8 cellular contexts compared by ENCODE assay signal in the genomic region with DNA sequence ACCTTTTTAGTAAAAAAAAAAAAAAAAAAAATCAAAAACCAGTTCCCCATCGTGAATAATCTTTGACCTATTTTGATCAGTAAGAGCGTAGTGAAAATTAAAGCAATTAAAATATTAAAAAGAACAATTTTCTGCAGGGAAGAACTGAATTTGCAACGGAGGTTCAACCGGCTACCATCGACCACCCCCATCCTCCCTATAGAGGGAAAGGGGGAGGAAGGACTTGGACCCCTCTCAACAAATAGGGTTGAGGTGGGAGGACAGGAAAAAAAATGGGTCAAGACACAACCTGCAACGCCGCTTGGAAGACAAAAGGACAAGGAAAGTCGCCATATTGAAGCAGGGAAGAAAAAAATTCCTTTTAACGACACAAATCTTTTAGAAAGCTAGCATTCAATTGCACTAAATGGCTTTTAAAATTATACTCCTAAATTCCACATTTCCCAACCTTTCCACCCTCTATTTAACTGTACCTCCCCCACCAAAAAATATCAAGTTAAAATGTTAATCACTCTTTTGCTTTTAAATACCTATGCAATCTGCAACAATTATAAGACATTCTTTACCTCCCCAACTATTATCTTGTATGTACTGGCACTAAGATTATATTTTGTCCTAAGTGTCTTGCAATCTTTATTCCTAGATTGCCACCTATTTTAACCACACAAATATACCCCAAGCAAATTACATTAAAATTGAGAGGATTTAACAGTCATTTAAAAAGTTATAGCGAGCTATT. TPM values are rescaled to one million over a fixed set of nuclear protein-coding genes. Genes with fewer than 3 reads are reported as not detected.
A peak's percentile ranks its signal among the peaks of the same experiment; 100 is the strongest.
DNase-seq lines count a peak whose midpoint lies in the region; ATAC-seq, FAIRE-seq and TF ChIP-seq lines count a peak whose summit lies in the region.

No MANE protein-coding gene starts in this region.

- in situ Hi-C loops in GM12878 (cut with MboI) (loop anchor here (5.0 kb wide), 1 partner anchor 102 kb away; the partner anchor contains the start of gene MDC1), GM13976 (cut with MboI; ENCODE audit: low sequenced_read_pairs, unreplicated experiment) (no loop called here)

- POLR2A ChIA-PET in GM12878 (lab: Charles Lee) = interaction anchor here (0.5 to 3.1 kb wide), 42 partner anchors 8 to 1561 kb away, joined by 3 to 16 read pairs (median 4); partner anchors contain the start of genes ABCF1, GNL1, GTF2H4 and MDC1

- peaks cover 3% of the 10 kb centered on the region for H3K4me1 ChIP-seq in GM12878 (ENCODE audit: control insufficient read depth, insufficient read depth, low read length)
- peaks cover 0 to 57% (median 54%) of the 10 kb centered on the region in 4 donors for H3K4me1 ChIP-seq in sigmoid colon

- CTCF ChIA-PET in GM12878 (lab: Yijun Ruan, JAX) = interaction anchor here (0.7 to 4.2 kb wide), 17 partner anchors 18 to 880 kb away, joined by 3 to 41 read pairs (median 5); partner anchors contain the start of gene ABCF1

- H4K20me1 ChIP-seq in GM12878 (ENCODE audit: control insufficient read depth, insufficient read depth) = 0 out of 2 replicates have a peak, but pooled peaks cover 6% of the 10 kb centered on the region

- peak overlapping the region; percentile 94 for H3K4me2 ChIP-seq in GM12878 (ENCODE audit: control insufficient read depth, insufficient read depth)

- TF ChIP-seq EP300 in GM12878 (IDR thresholded peaks at IDR 0.05; ENCODE audit: borderline replicate concordance in 1 of 2, control insufficient read depth in 1 of 2, low read depth in 2 of 2, low read length in 2 of 2) (no peak; a peak in 1 of 4 replicates), sigmoid colon (IDR thresholded peaks at IDR 0.05) (no peak)

- peak overlapping the region; percentile 75 for H3K4me3 ChIP-seq in GM12878
- peak overlapping the region; percentile 100 for H3K4me3 ChIP-seq in iPS-11a (ENCODE audit: low read depth, low read length)
- peak overlapping the region; percentile 59 to 79 (median 72) for H3K4me3 ChIP-seq in sigmoid colon

- no peak for TF ChIP-seq RAD21 in GM12878 (IDR thresholded peaks at IDR 0.05; ENCODE audit: insufficient read depth, low read depth, low read length)

- TF ChIP-seq CTCF in GM12878 (IDR thresholded peaks at IDR 0.05 in 2 of 3, conservative IDR thresholded peaks at IDR 0.05 in 1 of 3; ENCODE audit: control insufficient read depth in 2 of 3, extremely low read depth in 1 of 3, insufficient read depth in 1 of 3, low read depth in 3 of 3, low read length in 3 of 3) = no peak
- no peak for TF ChIP-seq CTCF in sigmoid colon (IDR thresholded peaks at IDR 0.05)
- TF ChIP-seq CTCF in GM13976 (IDR thresholded peaks at IDR 0.05; ENCODE audit: borderline replicate concordance, control extremely low read depth, extremely low read depth, insufficient read depth, missing control alignments) = no peak

- H3K9ac ChIP-seq in GM12878 (ENCODE audit: control insufficient read depth, insufficient read depth, low read length) = peak overlapping the region; percentile 100

- H3K36me3 ChIP-seq in KOPT-K1 (ENCODE audit: insufficient read depth, low read length) (peaks cover 60% of the 10 kb centered on the region), GM12878 (ENCODE audit: control insufficient read depth in 2 of 2, insufficient read depth in 2 of 2, low read length in 1 of 2) (peaks cover 2 to 30% of the 10 kb centered on the region in 2 experiments), sigmoid colon (peaks cover 15 to 19% (median 16%) of the 10 kb centered on the region in 4 donors)

- RAD21 ChIA-PET in GM12878 (lab: Charles Lee; ENCODE audit: unreplicated experiment) = interaction anchor here (0.7 to 2.4 kb wide), 12 partner anchors 17 to 298 kb away, joined by 3 to 8 read pairs (median 4); partner anchors contain the start of genes DDR1 and VARS2

- SMC1A ChIA-PET in GM12878 (lab: Charles Lee; ENCODE audit: uncharacterized antibody, unreplicated experiment) = interaction anchor here (0.6 to 3.5 kb wide), 22 partner anchors 14 to 298 kb away, joined by 3 to 19 read pairs (median 4); partner anchors contain the start of genes ABCF1, DHX16, PRR3 and VARS2

- no peaks in the 10 kb centered on the region for H3K27me3 ChIP-seq in GM12878 (replicated peaks in 1 of 2; ENCODE audit: control insufficient read depth in 2 of 2, insufficient read depth in 2 of 2, low read length in 1 of 2)
- H3K27me3 ChIP-seq in sigmoid colon = no peaks in the 10 kb centered on the region

- FAIRE-seq in RCC 7860 (lab: Jason Lieb, UNC) (no peak), GM12878 (lab: Jason Lieb, UNC) (no peak)

- H3K9me3 ChIP-seq in KOPT-K1 (ENCODE audit: insufficient read depth, low read length, poor library complexity, severe bottlenecking) = no peaks in the 10 kb centered on the region
- no peaks in the 10 kb centered on the region; the same call in 2 of the 3 replicates for H3K9me3 ChIP-seq in GM12878 (replicated peaks; ENCODE audit: control insufficient read depth, insufficient read depth, low read length)
- no peaks in the 10 kb centered on the region for H3K9me3 ChIP-seq in sigmoid colon

- DNase-seq in DMS53 (lab: John Stamatoyannopoulos, UW) (peak; percentile 78), RCC 7860 (ENCODE audit: low spot score) (peak; percentile 73), GM12878 (ENCODE audit: low read depth, low spot score) (no peak), sigmoid colon (peak; percentile 71), T-helper 9 cell (no peak), GM13976 (ENCODE audit: low spot score) (no peak)

- H3K27ac ChIP-seq in KOPT-K1 (ENCODE audit: low read depth, low read length, poor library complexity, severe bottlenecking) (peak overlapping the region; percentile 95), GM12878 (ENCODE audit: control insufficient read depth, insufficient read depth) (peak overlapping the region; percentile 99), sigmoid colon (peak overlapping the region; percentile 89 to 98 (median 95))

- intact Hi-C loops in GM12878 (cut with micrococcal nuclease; ENCODE audit: unreplicated experiment) (no loop called here), sigmoid colon (cut with DNase I) (loop anchor here (1.0 to 10.0 kb wide), 3 partner anchors 106 to 1209 kb away; partner anchors contain the start of genes FLOT1, HSPA1B and IER3)

- WGBS in GM12878 (ENCODE audit: insufficient coverage, insufficient replicate concordance, low lambda C conversion rate, missing lambda C conversion rate) = 0% methylated on average over 10 of the region's 10 CpGs
- 0% methylated on average over 10 of the region's 10 CpGs for WGBS in sigmoid colon, 2 donors

- BruUV-seq in GM12878 (replicated peaks; lab: Mats Ljungman, UMichigan) = TSS peak; percentile 43

- TF ChIP-seq POLR2A in GM12878 (IDR thresholded peaks at IDR 0.05; ENCODE audit: low read depth, low read length) (peak; percentile 77), sigmoid colon (IDR thresholded peaks at IDR 0.05) (no peak)

- H2AFZ ChIP-seq in GM12878 (ENCODE audit: control insufficient read depth, low read depth, low read length) = no peak overlapping the region

- peak; percentile 10 for ATAC-seq in GM12878

- peaks cover 62% of the 10 kb centered on the region for H3K79me2 ChIP-seq in GM12878 (ENCODE audit: control insufficient read depth, insufficient read depth, low read length)

RNA-seq across cellular contexts. Expression of gene PPP1R10, which starts 1.7 kb away (rescaled TPM):
- 156 and 174 TPM in 2 replicates for total RNA-seq in GM12878 (2013; cell fraction: nucleolus; rRNA removed)
- total RNA-seq in GM12878 (2014; rRNA removed) (81.1 and 83.8 TPM in 2 replicates), GM12878 (2014; rRNA removed; fragmentation: Illumina TruSeq; extraction: Trizol) (42.7 and 42.9 TPM in 2 replicates), GM12878 (2021) (75.1 and 78.7 TPM in 2 replicates), sigmoid colon (10 to 100 TPM; 18.5 to 30.2 (median 28.3) TPM)
- polyA plus RNA-seq in GM12878 (2011; ENCODE audit: low read depth) = 23.2 TPM
- polyA plus RNA-seq in GM12878 (2011; rRNA removed) (22.9 and 37.6 TPM in 2 replicates), GM12878 (2014; fragmentation: Illumina TruSeq; extraction: Trizol) (68.0 and 76.2 TPM in 2 replicates), GM12878 (2014; fragmentation: Nextera tagmentation; extraction: Ambion mirVana) (10 to 100 TPM; 11.3 to 22.6 TPM), GM12878 (2014; rRNA removed) (36.7 and 37.9 TPM in 2 replicates), GM12878 (2016; fragmentation: Nextera tagmentation; extraction: Ambion mirVana) (10 to 100 TPM; 39.6 to 46.1 TPM), sigmoid colon (10 to 100 TPM; 13.8 to 30.6 (median 18.7) TPM)
- polyA plus RNA-seq in GM12878 (2011; cell fraction: cytosol; rRNA removed) = 18.5 TPM in 2 replicates
- 68.7 and 69.0 TPM in 2 replicates for polyA plus RNA-seq in GM12878 (2011; cell fraction: nucleus; rRNA removed)
- 16.0 and 28.3 TPM in 2 replicates for polyA plus RNA-seq in GM12878 (2012)
- polyA minus RNA-seq in GM12878 (2011; rRNA and poly(A)+ RNA removed) = 131 and 159 TPM in 2 replicates
- polyA minus RNA-seq in GM12878 (2011; cell fraction: cytosol; rRNA and poly(A)+ RNA removed) = 16.3 and 23.9 TPM in 2 replicates
- polyA minus RNA-seq in GM12878 (2011; cell fraction: nucleus; rRNA and poly(A)+ RNA removed) = 188 and 320 TPM in 2 replicates

RNA-seq across cellular contexts. Expression of gene MRPS18B, which starts 2.3 kb away (rescaled TPM):
- 29.8 and 30.1 TPM in 2 replicates for total RNA-seq in GM12878 (2013; cell fraction: nucleolus; rRNA removed)
- total RNA-seq in GM12878 (2014; rRNA removed) (108 and 113 TPM in 2 replicates), GM12878 (2014; rRNA removed; fragmentation: Illumina TruSeq; extraction: Trizol) (112 and 121 TPM in 2 replicates), GM12878 (2021) (80.9 and 87.7 TPM in 2 replicates), sigmoid colon (10 to 100 TPM; 36.3 to 58.9 (median 48.4) TPM)
- polyA plus RNA-seq in GM12878 (2011; ENCODE audit: low read depth) = 75.6 TPM
- polyA plus RNA-seq in GM12878 (2011; rRNA removed) (104 and 133 TPM in 2 replicates), GM12878 (2014; fragmentation: Illumina TruSeq; extraction: Trizol) (208 and 218 TPM in 2 replicates), GM12878 (2014; fragmentation: Nextera tagmentation; extraction: Ambion mirVana) (100 to 1,000 TPM; 219 to 259 TPM), GM12878 (2014; rRNA removed) (118 and 166 TPM in 2 replicates), GM12878 (2016; fragmentation: Nextera tagmentation; extraction: Ambion mirVana) (100 to 1,000 TPM; 132 to 147 TPM), sigmoid colon (10 to 100 TPM; 74.5 to 81.2 (median 78.6) TPM)
- 163 and 222 TPM in 2 replicates for polyA plus RNA-seq in GM12878 (2011; cell fraction: cytosol; rRNA removed)
- polyA plus RNA-seq in GM12878 (2011; cell fraction: nucleus; rRNA removed) = 53.8 and 56.7 TPM in 2 replicates
- polyA plus RNA-seq in GM12878 (2012) = 87.0 and 101 TPM in 2 replicates
- polyA minus RNA-seq in GM12878 (2011; rRNA and poly(A)+ RNA removed) = 97.8 and 178 TPM in 2 replicates
- polyA minus RNA-seq in GM12878 (2011; cell fraction: cytosol; rRNA and poly(A)+ RNA removed) = 44.4 and 60.7 TPM in 2 replicates
- 21.8 and 28.8 TPM in 2 replicates for polyA minus RNA-seq in GM12878 (2011; cell fraction: nucleus; rRNA and poly(A)+ RNA removed)

RNA-seq across cellular contexts. Expression of gene ATAT1, which starts 11.3 kb away (rescaled TPM):
- total RNA-seq in GM12878 (2013; cell fraction: nucleolus; rRNA removed) = 20.0 and 21.2 TPM in 2 replicates
- 4.5 and 4.7 TPM in 2 replicates for total RNA-seq in GM12878 (2014; rRNA removed)
- 2.5 and 2.9 TPM in 2 replicates for total RNA-seq in GM12878 (2014; rRNA removed; fragmentation: Illumina TruSeq; extraction: Trizol)
- 7.1 and 9.0 TPM in 2 replicates for total RNA-seq in GM12878 (2021)
- polyA plus RNA-seq in GM12878 (2011; ENCODE audit: low read depth) = 11.5 TPM
- polyA plus RNA-seq in GM12878 (2011; rRNA removed) = 3.6 and 4.8 TPM in 2 replicates
- 5.0 and 5.4 TPM in 2 replicates for polyA plus RNA-seq in GM12878 (2011; cell fraction: cytosol; rRNA removed)
- polyA plus RNA-seq in GM12878 (2011; cell fraction: nucleus; rRNA removed) = 25.6 and 26.0 TPM in 2 replicates
- 11.5 and 11.8 TPM in 2 replicates for polyA plus RNA-seq in GM12878 (2012)
- polyA plus RNA-seq in GM12878 (2014; fragmentation: Illumina TruSeq; extraction: Trizol) = 6.8 and 10.2 TPM in 2 replicates
- polyA plus RNA-seq in GM12878 (2014; fragmentation: Nextera tagmentation; extraction: Ambion mirVana) = 1 to 10 TPM; 1.1 to 1.7 TPM
- 12.7 and 13.1 TPM in 2 replicates for polyA plus RNA-seq in GM12878 (2014; rRNA removed)
- polyA plus RNA-seq in GM12878 (2016; fragmentation: Nextera tagmentation; extraction: Ambion mirVana) = 10 to 100 TPM; 12.2 to 14.2 TPM
- 1.6 and 2.3 TPM in 2 replicates for polyA minus RNA-seq in GM12878 (2011; rRNA and poly(A)+ RNA removed)
- 1.7 and 2.1 TPM in 2 replicates for polyA minus RNA-seq in GM12878 (2011; cell fraction: cytosol; rRNA and poly(A)+ RNA removed)
- 4.2 and 6.1 TPM in 2 replicates for polyA minus RNA-seq in GM12878 (2011; cell fraction: nucleus; rRNA and poly(A)+ RNA removed)
- 1 to 10 TPM; 2.6 to 7.2 (median 4.8) TPM for total RNA-seq in sigmoid colon
- polyA plus RNA-seq in sigmoid colon = 1 to 10 TPM; 3.0 to 8.5 (median 4.2) TPM

RNA-seq across cellular contexts. Expression of gene C6orf136, which starts 31.5 kb away (rescaled TPM):
- total RNA-seq in GM12878 (2013; cell fraction: nucleolus; rRNA removed) = 9.6 and 12.2 TPM in 2 replicates
- 11.4 and 13.5 TPM in 2 replicates for total RNA-seq in GM12878 (2014; rRNA removed)
- 5.2 and 7.0 TPM in 2 replicates for total RNA-seq in GM12878 (2014; rRNA removed; fragmentation: Illumina TruSeq; extraction: Trizol)
- 24.1 and 27.5 TPM in 2 replicates for total RNA-seq in GM12878 (2021)
- 9.4 TPM for polyA plus RNA-seq in GM12878 (2011; ENCODE audit: low read depth)
- polyA plus RNA-seq in GM12878 (2011; rRNA removed) = 5.2 and 11.0 TPM in 2 replicates
- 17.4 and 19.0 TPM in 2 replicates for polyA plus RNA-seq in GM12878 (2011; cell fraction: cytosol; rRNA removed)
- 45.0 and 55.7 TPM in 2 replicates for polyA plus RNA-seq in GM12878 (2011; cell fraction: nucleus; rRNA removed)
- 11.6 and 18.9 TPM in 2 replicates for polyA plus RNA-seq in GM12878 (2012)
- 14.5 and 18.1 TPM in 2 replicates for polyA plus RNA-seq in GM12878 (2014; fragmentation: Illumina TruSeq; extraction: Trizol)
- polyA plus RNA-seq in GM12878 (2014; fragmentation: Nextera tagmentation; extraction: Ambion mirVana) = 10 to 100 TPM in 1 of 2 experiments, 1 to 10 TPM in 1; 10.0 to 14.6 TPM
- 21.1 and 23.7 TPM in 2 replicates for polyA plus RNA-seq in GM12878 (2014; rRNA removed)
- polyA plus RNA-seq in GM12878 (2016; fragmentation: Nextera tagmentation; extraction: Ambion mirVana) = 10 to 100 TPM; 15.3 to 15.7 TPM
- 9.5 and 12.1 TPM in 2 replicates for polyA minus RNA-seq in GM12878 (2011; rRNA and poly(A)+ RNA removed)
- polyA minus RNA-seq in GM12878 (2011; cell fraction: cytosol; rRNA and poly(A)+ RNA removed) = 7.4 and 8.3 TPM in 2 replicates
- polyA minus RNA-seq in GM12878 (2011; cell fraction: nucleus; rRNA and poly(A)+ RNA removed) = 10.5 and 10.9 TPM in 2 replicates
- 10 to 100 TPM in 2 of 4 donors, 1 to 10 TPM in 2; 7.8 to 36.7 (median 20.7) TPM for total RNA-seq in sigmoid colon
- 10 to 100 TPM; 51.1 to 60.8 (median 52.3) TPM for polyA plus RNA-seq in sigmoid colon

RNA-seq across cellular contexts. Expression of gene ABCF1, which starts 44.1 kb away (rescaled TPM):
- 19.3 and 20.7 TPM in 2 replicates for total RNA-seq in GM12878 (2013; cell fraction: nucleolus; rRNA removed)
- total RNA-seq in GM12878 (2014; rRNA removed) (55.2 and 55.3 TPM in 2 replicates), GM12878 (2014; rRNA removed; fragmentation: Illumina TruSeq; extraction: Trizol) (57.4 and 63.4 TPM in 2 replicates), GM12878 (2021) (65.8 and 74.7 TPM in 2 replicates), sigmoid colon (10 to 100 TPM; 26.9 to 38.8 (median 33.6) TPM)
- 29.1 TPM for polyA plus RNA-seq in GM12878 (2011; ENCODE audit: low read depth)
- polyA plus RNA-seq in GM12878 (2011; rRNA removed) (21.8 and 34.6 TPM in 2 replicates), GM12878 (2014; fragmentation: Illumina TruSeq; extraction: Trizol) (68.4 and 79.6 TPM in 2 replicates), GM12878 (2014; fragmentation: Nextera tagmentation; extraction: Ambion mirVana) (10 to 100 TPM; 21.3 to 26.1 TPM), GM12878 (2014; rRNA removed) (45.6 and 49.9 TPM in 2 replicates), GM12878 (2016; fragmentation: Nextera tagmentation; extraction: Ambion mirVana) (10 to 100 TPM; 56.5 to 62.3 TPM), sigmoid colon (10 to 100 TPM; 17.4 to 46.7 (median 25.4) TPM)
- polyA plus RNA-seq in GM12878 (2011; cell fraction: cytosol; rRNA removed) = 52.2 and 54.0 TPM in 2 replicates
- 69.8 and 87.7 TPM in 2 replicates for polyA plus RNA-seq in GM12878 (2011; cell fraction: nucleus; rRNA removed)
- polyA plus RNA-seq in GM12878 (2012) = 43.7 and 48.6 TPM in 2 replicates
- polyA minus RNA-seq in GM12878 (2011; rRNA and poly(A)+ RNA removed) = 63.1 and 67.0 TPM in 2 replicates
- polyA minus RNA-seq in GM12878 (2011; cell fraction: cytosol; rRNA and poly(A)+ RNA removed) = 27.0 and 42.0 TPM in 2 replicates
- polyA minus RNA-seq in GM12878 (2011; cell fraction: nucleus; rRNA and poly(A)+ RNA removed) = 15.8 and 43.3 TPM in 2 replicates

Comparison
In these comparisons a context has a peak if more than half of its experiments do, and no peak if none do; other contexts are left out.
1. DNase-seq: peak in DMS53 (single experiment), RCC 7860 (single experiment) and sigmoid colon (single experiment); none in GM12878 (single experiment), T-helper 9 cell (single experiment) and GM13976 (single experiment).
2. Peak in every context shown above with its lines, with median percentiles within 50 percentile points of each other: H3K27ac ChIP-seq and H3K4me3 ChIP-seq.